35 cellular contexts compared by ENCODE assay signal in genomic region chr20:9928955-9929354, GRCh38.
"Had no signal": no experiment of that assay in that cellular context is flagged by ENCODE, and none has a peak within 500 bp of the region (broad histone marks: within the 10 kb centered on the region; RNA-seq: fewer than 3 reads in every experiment).

No MANE protein-coding gene starts in this region.

- FAIRE-seq: K562 had no signal

- H3K27me3 ChIP-seq: brain microvascular endothelial cell, MG63, Peyer's patch had no signal

- DNase-seq: activated B cell treated with CpG ODN at 0.5 μM for 24 hours; activated CD4-positive, alpha-beta memory T cell treated with anti-CD3 and anti-CD28 coated beads, Interleukin-2, amount 10 ng/mL, durations not matched to agents 7 days and 5 days; activated CD4-positive, alpha-beta T cell treated with anti-CD3 and anti-CD28 coated beads for 4 hours; activated CD4-positive, CD25-positive, alpha-beta regulatory T cell treated with anti-CD3 and anti-CD28 coated beads, Interleukin-2, amount 50 U/mL, for 72 hours; activated CD8-positive, alpha-beta memory T cell treated with anti-CD3 and anti-CD28 coated beads for 24 hours; activated CD8-positive, alpha-beta memory T cell treated with anti-CD3 and anti-CD28 coated beads, Interleukin-2, amount 10 ng/mL, durations not matched to agents 7 days and 5 days; activated CD8-positive, alpha-beta memory T cell treated with anti-CD3 and anti-CD28 coated beads, Interleukin-2, amount 50 U/mL, for 48 hours; activated effector memory CD4-positive, alpha-beta T cell treated with anti-CD3 and anti-CD28 coated beads, Interleukin-2, amount 50 U/mL, for 16 hours; activated naive CD4-positive, alpha-beta T cell; activated naive CD4-positive, alpha-beta T cell treated with anti-CD3 and anti-CD28 coated beads, Interleukin-2, amount 50 U/mL, for 16 hours; activated naive CD8-positive, alpha-beta T cell treated with anti-CD3 and anti-CD28 coated beads for 36 hours; activated T-cell treated with anti-CD3 and anti-CD28 coated beads, Interleukin-2, amount 50 U/mL, for 72 hours; amniotic stem cell; aorta; brain microvascular endothelial cell; Karpas-422; MG63; NCI-H1048; NCI-H1105 treated with DMSO at 0.1 percent for 48 hours; NCI-H1436; NCI-H1694; NCI-H1930; NCI-H2171; NCI-H2227 treated with DMSO at 0.1 percent for 48 hours; NCI-H446; NCI-H524 treated with DMSO at 0.1 percent for 48 hours; PC-3; Peyer's patch; RPMI8226; SW 1271; T-helper 9 cell had no signal

- H3K4me3 ChIP-seq: K562, MG63, Peyer's patch had no signal

- H3K9me3 ChIP-seq: Peyer's patch had no signal

- H3K4me1 ChIP-seq: Peyer's patch had no signal

- ATAC-seq: activated CD8-positive, alpha-beta memory T cell treated with anti-CD3 and anti-CD28 coated beads, Interleukin-2, amount 10 ng/mL, durations not matched to agents 7 days and 5 days; activated T-helper 17 cell treated with anti-CD3 and anti-CD28 coated beads, Interleukin-2, amount 50 U/mL, for 72 hours; K562; PC-3; Right ventricle myocardium inferior had no signal

- H3K36me3 ChIP-seq: brain microvascular endothelial cell, MG63, Peyer's patch had no signal

- H3K27ac ChIP-seq: brain microvascular endothelial cell, Peyer's patch, VCaP had no signal
